In the genomic region with DNA sequence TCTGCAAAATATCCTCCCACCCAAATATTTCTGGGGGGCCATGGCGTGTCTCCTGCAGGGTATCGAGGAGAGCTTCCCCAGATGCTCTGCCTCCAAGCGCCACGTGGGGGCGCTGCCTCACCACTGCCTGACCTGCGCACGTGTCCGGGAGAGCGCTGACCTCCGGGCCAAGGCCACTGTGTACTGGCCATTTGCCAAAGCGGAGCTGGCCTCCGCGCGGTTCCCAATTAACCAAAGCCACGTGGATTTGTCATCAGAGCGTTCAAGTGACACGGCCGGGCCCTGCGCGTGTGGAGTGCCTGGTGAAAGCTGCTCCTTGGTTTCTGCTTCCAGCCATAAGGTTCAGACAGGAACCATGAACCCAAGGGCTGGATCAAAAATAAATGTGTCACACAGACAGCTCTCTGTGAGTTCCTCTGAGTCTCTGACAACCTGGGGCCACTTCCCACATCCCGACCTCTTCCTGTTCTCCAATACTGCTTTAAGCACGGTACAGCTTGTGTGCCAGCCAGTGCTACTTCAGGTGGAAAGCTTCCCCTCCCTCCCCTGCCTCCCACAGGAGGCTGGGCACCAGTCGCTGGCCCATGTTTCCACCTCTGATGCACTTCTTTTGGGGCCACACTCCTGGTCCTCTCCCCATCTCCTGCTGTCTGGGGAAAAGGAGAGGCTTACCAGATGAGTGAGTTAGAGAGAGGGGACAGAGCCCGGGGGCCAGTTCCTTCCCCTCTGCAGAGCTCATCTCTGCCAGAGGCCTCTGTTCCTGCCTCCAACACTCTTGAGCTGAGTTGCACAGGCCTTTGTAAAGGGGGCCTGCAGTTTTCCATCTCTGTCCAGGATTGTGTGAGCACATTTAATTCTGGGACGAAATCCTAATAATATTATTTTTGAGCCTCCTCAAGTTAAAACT, we compare ENCODE assay signal across 1 cellular context.
A peak's percentile ranks its signal among the peaks of the same experiment; 100 is the strongest.
TF ChIP-seq lines count a peak whose summit lies in the region.

No MANE protein-coding gene starts in this region.

TF ChIP-seq in HepG2, 621 proteins besides CTCF, POLR2A, EP300 and RAD21 (continued from another document and continues in another):
- TF ChIP-seq, protein P1, sequence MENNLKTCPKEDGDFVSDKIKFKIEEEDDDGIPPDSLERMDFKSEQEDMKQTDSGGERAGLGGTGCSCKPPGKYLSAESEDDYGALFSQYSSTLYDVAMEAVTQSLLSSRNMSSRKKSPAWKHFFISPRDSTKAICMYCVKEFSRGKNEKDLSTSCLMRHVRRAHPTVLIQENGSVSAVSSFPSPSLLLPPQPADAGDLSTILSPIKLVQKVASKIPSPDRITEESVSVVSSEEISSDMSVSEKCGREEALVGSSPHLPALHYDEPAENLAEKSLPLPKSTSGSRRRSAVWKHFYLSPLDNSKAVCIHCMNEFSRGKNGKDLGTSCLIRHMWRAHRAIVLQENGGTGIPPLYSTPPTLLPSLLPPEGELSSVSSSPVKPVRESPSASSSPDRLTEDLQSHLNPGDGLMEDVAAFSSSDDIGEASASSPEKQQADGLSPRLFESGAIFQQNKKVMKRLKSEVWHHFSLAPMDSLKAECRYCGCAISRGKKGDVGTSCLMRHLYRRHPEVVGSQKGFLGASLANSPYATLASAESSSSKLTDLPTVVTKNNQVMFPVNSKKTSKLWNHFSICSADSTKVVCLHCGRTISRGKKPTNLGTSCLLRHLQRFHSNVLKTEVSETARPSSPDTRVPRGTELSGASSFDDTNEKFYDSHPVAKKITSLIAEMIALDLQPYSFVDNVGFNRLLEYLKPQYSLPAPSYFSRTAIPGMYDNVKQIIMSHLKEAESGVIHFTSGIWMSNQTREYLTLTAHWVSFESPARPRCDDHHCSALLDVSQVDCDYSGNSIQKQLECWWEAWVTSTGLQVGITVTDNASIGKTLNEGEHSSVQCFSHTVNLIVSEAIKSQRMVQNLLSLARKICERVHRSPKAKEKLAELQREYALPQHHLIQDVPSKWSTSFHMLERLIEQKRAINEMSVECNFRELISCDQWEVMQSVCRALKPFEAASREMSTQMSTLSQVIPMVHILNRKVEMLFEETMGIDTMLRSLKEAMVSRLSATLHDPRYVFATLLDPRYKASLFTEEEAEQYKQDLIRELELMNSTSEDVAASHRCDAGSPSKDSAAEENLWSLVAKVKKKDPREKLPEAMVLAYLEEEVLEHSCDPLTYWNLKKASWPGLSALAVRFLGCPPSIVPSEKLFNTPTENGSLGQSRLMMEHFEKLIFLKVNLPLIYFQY (CRISPR knock-in tag; IDR thresholded peaks at IDR 0.05; ENCODE audit: borderline replicate concordance), result no peak
- TF ChIP-seq MTF1 (CRISPR knock-in tag; IDR thresholded peaks at IDR 0.05) (no peak), EEA1 (CRISPR knock-in tag; IDR thresholded peaks at IDR 0.05; ENCODE audit: borderline replicate concordance) (no peak), ZNF143 (CRISPR knock-in tag; IDR thresholded peaks at IDR 0.05) (no peak), ISL2 (CRISPR knock-in tag; IDR thresholded peaks at IDR 0.05) (peak; percentile 74), ZBTB14 (CRISPR knock-in tag; IDR thresholded peaks at IDR 0.05) (no peak), CHD2 (IDR thresholded peaks at IDR 0.05; ENCODE audit: low read depth, low read length) (no peak), JUN (CRISPR knock-in tag; IDR thresholded peaks at IDR 0.05) (no peak), MYNN (CRISPR knock-in tag; IDR thresholded peaks at IDR 0.05; ENCODE audit: low read depth) (no peak), ZNF878 (CRISPR knock-in tag; IDR thresholded peaks at IDR 0.05) (no peak), ZKSCAN8 (CRISPR knock-in tag; IDR thresholded peaks at IDR 0.05; ENCODE audit: borderline replicate concordance) (0 out of 2 replicates have a peak, but pooled peaks have one; percentile 44), FOXJ3 (CRISPR knock-in tag; IDR thresholded peaks at IDR 0.05; ENCODE audit: borderline replicate concordance) (no peak), ZNF503 (CRISPR knock-in tag; IDR thresholded peaks at IDR 0.05) (0 out of 2 replicates have a peak, but pooled peaks have one; percentile 58), MTA3 (CRISPR knock-in tag; IDR thresholded peaks at IDR 0.05) (no peak), SMAD9 (CRISPR knock-in tag; IDR thresholded peaks at IDR 0.05) (peak; percentile 47; the same call in 1 of the 2 replicates), ZNF251 (CRISPR knock-in tag; IDR thresholded peaks at IDR 0.05) (no peak), KDM6A (CRISPR knock-in tag; IDR thresholded peaks at IDR 0.05; ENCODE audit: low read depth) (no peak), DR1 (CRISPR knock-in tag; IDR thresholded peaks at IDR 0.05) (no peak), ZNF24 (IDR thresholded peaks at IDR 0.05) (no peak), HHEX (CRISPR knock-in tag; IDR thresholded peaks at IDR 0.05) (no peak), ATAD3A (CRISPR knock-in tag; IDR thresholded peaks at IDR 0.05) (no peak), ZNF597 (CRISPR knock-in tag; IDR thresholded peaks at IDR 0.05) (no peak), FOXO4 (CRISPR knock-in tag; conservative IDR thresholded peaks at IDR 0.05) (no peak), NPAS2 (CRISPR knock-in tag; IDR thresholded peaks at IDR 0.05; ENCODE audit: borderline replicate concordance) (0 out of 2 replicates have a peak, but pooled peaks have one; percentile 82), RXRB (CRISPR knock-in tag; IDR thresholded peaks at IDR 0.05; ENCODE audit: borderline replicate concordance) (peak; percentile 95), ZNF264 (CRISPR knock-in tag; IDR thresholded peaks at IDR 0.05) (0 out of 2 replicates have a peak, but pooled peaks have one; percentile 42), ZMYM3 (CRISPR knock-in tag; IDR thresholded peaks at IDR 0.05) (no peak), ZFX (CRISPR knock-in tag; IDR thresholded peaks at IDR 0.05; ENCODE audit: low read depth) (peak; percentile 60), CEBPG (CRISPR knock-in tag; IDR thresholded peaks at IDR 0.05) (no peak), ZBTB44 (CRISPR knock-in tag; IDR thresholded peaks at IDR 0.05) (no peak)
- TF ChIP-seq, protein P2, sequence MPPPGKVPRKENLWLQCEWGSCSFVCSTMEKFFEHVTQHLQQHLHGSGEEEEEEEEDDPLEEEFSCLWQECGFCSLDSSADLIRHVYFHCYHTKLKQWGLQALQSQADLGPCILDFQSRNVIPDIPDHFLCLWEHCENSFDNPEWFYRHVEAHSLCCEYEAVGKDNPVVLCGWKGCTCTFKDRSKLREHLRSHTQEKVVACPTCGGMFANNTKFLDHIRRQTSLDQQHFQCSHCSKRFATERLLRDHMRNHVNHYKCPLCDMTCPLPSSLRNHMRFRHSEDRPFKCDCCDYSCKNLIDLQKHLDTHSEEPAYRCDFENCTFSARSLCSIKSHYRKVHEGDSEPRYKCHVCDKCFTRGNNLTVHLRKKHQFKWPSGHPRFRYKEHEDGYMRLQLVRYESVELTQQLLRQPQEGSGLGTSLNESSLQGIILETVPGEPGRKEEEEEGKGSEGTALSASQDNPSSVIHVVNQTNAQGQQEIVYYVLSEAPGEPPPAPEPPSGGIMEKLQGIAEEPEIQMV (CRISPR knock-in tag; IDR thresholded peaks at IDR 0.05; ENCODE audit: low read depth), result no peak
- TF ChIP-seq, protein P3, sequence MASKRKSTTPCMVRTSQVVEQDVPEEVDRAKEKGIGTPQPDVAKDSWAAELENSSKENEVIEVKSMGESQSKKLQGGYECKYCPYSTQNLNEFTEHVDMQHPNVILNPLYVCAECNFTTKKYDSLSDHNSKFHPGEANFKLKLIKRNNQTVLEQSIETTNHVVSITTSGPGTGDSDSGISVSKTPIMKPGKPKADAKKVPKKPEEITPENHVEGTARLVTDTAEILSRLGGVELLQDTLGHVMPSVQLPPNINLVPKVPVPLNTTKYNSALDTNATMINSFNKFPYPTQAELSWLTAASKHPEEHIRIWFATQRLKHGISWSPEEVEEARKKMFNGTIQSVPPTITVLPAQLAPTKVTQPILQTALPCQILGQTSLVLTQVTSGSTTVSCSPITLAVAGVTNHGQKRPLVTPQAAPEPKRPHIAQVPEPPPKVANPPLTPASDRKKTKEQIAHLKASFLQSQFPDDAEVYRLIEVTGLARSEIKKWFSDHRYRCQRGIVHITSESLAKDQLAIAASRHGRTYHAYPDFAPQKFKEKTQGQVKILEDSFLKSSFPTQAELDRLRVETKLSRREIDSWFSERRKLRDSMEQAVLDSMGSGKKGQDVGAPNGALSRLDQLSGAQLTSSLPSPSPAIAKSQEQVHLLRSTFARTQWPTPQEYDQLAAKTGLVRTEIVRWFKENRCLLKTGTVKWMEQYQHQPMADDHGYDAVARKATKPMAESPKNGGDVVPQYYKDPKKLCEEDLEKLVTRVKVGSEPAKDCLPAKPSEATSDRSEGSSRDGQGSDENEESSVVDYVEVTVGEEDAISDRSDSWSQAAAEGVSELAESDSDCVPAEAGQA (IDR thresholded peaks at IDR 0.05; ENCODE audit: low read depth), result no peak
- TF ChIP-seq, protein P3 (CRISPR knock-in tag; IDR thresholded peaks at IDR 0.05; ENCODE audit: borderline replicate concordance), result no peak
- TF ChIP-seq, protein P4, sequence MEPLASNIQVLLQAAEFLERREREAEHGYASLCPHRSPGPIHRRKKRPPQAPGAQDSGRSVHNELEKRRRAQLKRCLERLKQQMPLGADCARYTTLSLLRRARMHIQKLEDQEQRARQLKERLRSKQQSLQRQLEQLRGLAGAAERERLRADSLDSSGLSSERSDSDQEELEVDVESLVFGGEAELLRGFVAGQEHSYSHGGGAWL (CRISPR knock-in tag; IDR thresholded peaks at IDR 0.05), result peak; percentile 73; the same call in 1 of the 2 replicates
